In the genomic region with DNA sequence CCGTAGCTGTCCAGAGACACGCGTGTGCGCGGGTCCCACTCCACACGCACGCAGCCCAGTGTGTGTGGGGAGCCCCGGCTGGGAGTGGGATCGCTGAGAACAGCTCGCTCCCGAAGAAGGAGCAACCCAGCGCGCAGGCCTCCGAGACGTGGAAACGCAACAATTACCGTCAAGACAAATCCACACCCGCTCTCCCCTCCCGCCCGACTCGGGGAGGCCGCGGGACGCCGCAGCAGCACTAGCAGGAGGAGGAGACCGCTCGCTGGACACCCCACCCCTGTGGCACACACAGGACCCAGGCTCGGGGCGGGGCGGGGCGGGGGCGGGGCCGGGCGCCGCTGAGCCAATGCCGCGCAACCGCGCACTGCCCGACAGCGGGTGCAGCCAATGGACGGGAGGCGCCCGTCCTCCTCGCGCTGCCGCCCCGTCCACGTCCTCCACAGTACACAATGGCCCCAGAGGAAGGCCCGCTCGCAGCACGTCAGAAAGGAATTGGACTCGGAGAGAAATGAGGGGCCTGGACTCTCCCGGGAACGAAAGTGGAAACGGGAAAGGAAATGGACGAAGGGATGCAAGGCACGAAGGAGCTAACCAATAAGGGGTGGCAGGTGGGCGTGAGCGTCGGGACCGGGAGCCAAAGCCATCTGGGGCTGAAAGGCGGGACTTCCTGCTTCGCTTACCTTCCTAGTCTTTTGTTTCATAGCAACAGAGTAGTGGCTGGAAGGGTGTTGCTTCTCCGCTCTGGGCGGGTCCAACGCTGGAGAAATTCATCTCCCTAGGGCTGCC, we compare ENCODE assay signal across 8 cellular contexts. TPM values are rescaled to one million over a fixed set of nuclear protein-coding genes. Genes with fewer than 3 reads are reported as not detected.
DNase-seq lines count a peak whose midpoint lies in the region; ATAC-seq lines count a peak whose summit lies in the region.

A gene (minus strand): TSS at position 268 of the 786 bp plus-strand sequence. CDS start 1,435 bp downstream, outside the sequence.

- peak within 1 kb of the TSS; percentile 97 to 100 (median 98) for H3K4me3 Mint-ChIP-seq in immature natural killer cell

- ATAC-seq in GM19023 (IDR thresholded peaks at IDR 0.05; ENCODE audit: unreplicated experiment) (peak; percentile 91), HG03280 (IDR thresholded peaks at IDR 0.05; ENCODE audit: unreplicated experiment) (peak; percentile 84)

- DNase-seq in AG08395 (ENCODE audit: low spot score) (peak; percentile 96), NCI-H345 treated with DMSO at 0.1 percent for 48 hours (lab: John Stamatoyannopoulos, UW; ENCODE audit: unreplicated experiment) (peak; percentile 91), immature natural killer cell (peak; percentile 87 to 91 (median 89)), smooth muscle cell of the brain vasculature (ENCODE audit: low read depth, low spot score) (peak; percentile 82)
- DNase-seq in activated CD4-positive, CD25-positive, alpha-beta regulatory T cell (lab: John Stamatoyannopoulos, UW), result peak; percentile 62 to 81 (median 74)
- DNase-seq in central memory CD4-positive, alpha-beta T cell, result peak; percentile 85

- peaks cover 19 to 49% of the 10 kb centered on the region in 2 donors for H3K4me1 Mint-ChIP-seq in immature natural killer cell

- no peaks in the 10 kb centered on the region for H3K9me3 Mint-ChIP-seq in immature natural killer cell

- peaks cover 4 to 14% (median 6%) of the 10 kb centered on the region in 3 donors for H3K27me3 Mint-ChIP-seq in immature natural killer cell (ENCODE audit: low read depth in 3 of 3)

- H3K36me3 Mint-ChIP-seq in immature natural killer cell, result peaks cover 9 to 16% (median 13%) of the 10 kb centered on the region in 3 donors

- H3K27ac Mint-ChIP-seq in immature natural killer cell, result peak within 1 kb of the TSS; percentile 89 to 100 (median 97)

RNA-seq across cellular contexts. Expression of the gene that starts here (rescaled TPM):
- 10 to 100 TPM; 27.7 to 62.4 (median 31.5) TPM for polyA plus RNA-seq in immature natural killer cell

Comparison
In these comparisons a context has a peak if more than half of its experiments do, and no peak if none do; other contexts are left out.
1. Peak in every context shown above with its lines: DNase-seq and ATAC-seq.